In the genomic region with DNA sequence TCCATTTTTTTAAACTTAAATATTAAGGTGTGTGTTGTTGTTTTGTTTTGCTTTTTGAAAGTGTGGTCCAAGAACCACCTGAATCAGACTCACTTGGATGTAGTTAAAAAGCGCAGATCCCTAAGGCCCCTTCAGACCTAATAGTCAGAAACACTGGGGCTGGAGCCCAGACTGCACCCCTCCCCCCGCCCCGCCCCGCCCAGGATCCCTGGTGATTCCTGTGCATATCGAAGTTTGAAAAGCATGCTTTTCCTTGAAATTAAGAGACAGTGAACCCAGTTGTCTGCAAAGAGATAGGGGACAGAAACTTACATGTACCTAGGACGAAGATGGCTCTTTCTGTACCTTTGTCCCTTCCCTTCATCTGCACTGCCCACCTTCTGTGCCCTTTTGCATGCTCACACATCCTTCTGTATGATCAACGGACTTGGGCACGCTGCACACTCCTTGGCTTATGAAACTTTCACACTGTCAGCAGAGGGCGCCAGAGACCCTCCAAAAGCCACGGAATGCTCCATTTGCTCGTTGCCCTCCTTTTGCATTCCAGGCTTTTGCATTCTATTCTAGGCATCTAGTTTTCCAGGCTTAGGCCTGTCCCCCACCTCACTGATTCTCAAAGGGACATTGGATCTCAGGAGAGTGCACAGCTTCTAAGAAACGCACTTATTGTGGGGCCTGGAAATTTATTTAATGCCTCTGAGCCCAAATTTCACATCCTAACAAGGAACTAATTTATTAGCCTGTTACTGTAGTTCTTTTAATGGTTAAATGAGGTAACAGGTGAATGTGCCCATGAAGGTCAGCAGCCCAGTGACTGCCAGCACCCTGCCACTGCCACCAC, we compare ENCODE assay signal across 8 cellular contexts. TPM values are rescaled to one million over a fixed set of nuclear protein-coding genes. Genes with fewer than 3 reads are reported as not detected.
DNase-seq lines count a peak whose midpoint lies in the region; ATAC-seq, FAIRE-seq and TF ChIP-seq lines count a peak whose summit lies in the region.

No MANE protein-coding gene starts in this region.

- H3K4me1 ChIP-seq in thoracic aorta (ENCODE audit: control insufficient read depth in 1 of 2, low read depth in 2 of 2), result no peaks in the 10 kb centered on the region

- intact Hi-C loops in activated T-helper 2 cell treated with anti-CD3 and anti-CD28 coated beads, Interferon-gamma antibody, Interleukin-2, Interleukin-4, amounts not matched to agents 10 μg/mL and 5 μg/mL and 100 μg/mL, durations not matched to agents 14 hours and 24 hours and 36 hours (cut with micrococcal nuclease), result loop anchor here (1.0 kb wide), 2 partner anchors 189 to 219 kb away; no protein-coding TSS in a partner anchor

- DNase-seq in DMS 273 treated with DMSO at 0.1 percent for 48 hours (lab: John Stamatoyannopoulos, UW) (peak; percentile 53), RPMI7951 (ENCODE audit: low read depth) (peak; percentile 75), frontal cortex (ENCODE audit: low spot score in 2 of 2) (peak; percentile 12 to 71), nucleus accumbens (lab: John Stamatoyannopoulos, UW) (peak in 50 of 56 donors; percentile 4 to 91 (median 53)), thoracic aorta (ENCODE audit: low spot score) (peak; percentile 34)
- DNase-seq in activated T-helper 2 cell treated with anti-CD3 and anti-CD28 coated beads, Interferon-gamma antibody, Interleukin-2, Interleukin-4, amounts not matched to agents 10 μg/mL and 5 μg/mL and 100 μg/mL, durations not matched to agents 14 hours and 24 hours and 36 hours (ENCODE audit: low spot score), result peak; percentile 60

- H3K27me3 Mint-ChIP-seq in activated T-helper 2 cell treated with anti-CD3 and anti-CD28 coated beads, Interferon-gamma antibody, Interleukin-2, Interleukin-4, amounts not matched to agents 10 μg/mL and 5 μg/mL and 100 μg/mL, durations not matched to agents 14 hours and 24 hours and 36 hours (ENCODE audit: low read depth), result peaks cover 25% of the 10 kb centered on the region

- H3K27ac ChIP-seq in KOPT-K1 (ENCODE audit: low read depth, low read length, poor library complexity, severe bottlenecking) (peak overlapping the region; percentile 18), thoracic aorta (no peak overlapping the region)

- H3K9me3 ChIP-seq in KOPT-K1 (ENCODE audit: insufficient read depth, low read length, poor library complexity, severe bottlenecking) (peaks cover 27% of the 10 kb centered on the region), thoracic aorta (no peaks in the 10 kb centered on the region)

- H3K27me3 ChIP-seq in thoracic aorta (replicated peaks; ENCODE audit: insufficient read depth), result no peaks in the 10 kb centered on the region

- TF ChIP-seq CTCF in thoracic aorta (IDR thresholded peaks at IDR 0.05), result peak; percentile 79

- no peak overlapping the region for H3K4me3 Mint-ChIP-seq in activated T-helper 2 cell treated with anti-CD3 and anti-CD28 coated beads, Interferon-gamma antibody, Interleukin-2, Interleukin-4, amounts not matched to agents 10 μg/mL and 5 μg/mL and 100 μg/mL, durations not matched to agents 14 hours and 24 hours and 36 hours (ENCODE audit: low read depth)

- peaks cover 25% of the 10 kb centered on the region for H3K9me3 Mint-ChIP-seq in activated T-helper 2 cell treated with anti-CD3 and anti-CD28 coated beads, Interferon-gamma antibody, Interleukin-2, Interleukin-4, amounts not matched to agents 10 μg/mL and 5 μg/mL and 100 μg/mL, durations not matched to agents 14 hours and 24 hours and 36 hours

- ATAC-seq in thoracic aorta (ENCODE audit: insufficient number of reproducible peaks, low FRiP score, low read depth), result peak; percentile 95
- ATAC-seq in HG02678 (IDR thresholded peaks at IDR 0.05; ENCODE audit: unreplicated experiment), result no peak

- no peak for FAIRE-seq in frontal cortex (lab: Jason Lieb, UNC)

- peaks cover 13% of the 10 kb centered on the region for H3K36me3 Mint-ChIP-seq in activated T-helper 2 cell treated with anti-CD3 and anti-CD28 coated beads, Interferon-gamma antibody, Interleukin-2, Interleukin-4, amounts not matched to agents 10 μg/mL and 5 μg/mL and 100 μg/mL, durations not matched to agents 14 hours and 24 hours and 36 hours (ENCODE audit: low read depth)

- no peak overlapping the region for H3K4me3 ChIP-seq in thoracic aorta

- peaks cover 38% of the 10 kb centered on the region for H3K4me1 Mint-ChIP-seq in activated T-helper 2 cell treated with anti-CD3 and anti-CD28 coated beads, Interferon-gamma antibody, Interleukin-2, Interleukin-4, amounts not matched to agents 10 μg/mL and 5 μg/mL and 100 μg/mL, durations not matched to agents 14 hours and 24 hours and 36 hours (ENCODE audit: low read depth)

- H3K36me3 ChIP-seq in KOPT-K1 (ENCODE audit: insufficient read depth, low read length) (no peaks in the 10 kb centered on the region), thoracic aorta (no peaks in the 10 kb centered on the region)

- no peak overlapping the region for H3K27ac Mint-ChIP-seq in activated T-helper 2 cell treated with anti-CD3 and anti-CD28 coated beads, Interferon-gamma antibody, Interleukin-2, Interleukin-4, amounts not matched to agents 10 μg/mL and 5 μg/mL and 100 μg/mL, durations not matched to agents 14 hours and 24 hours and 36 hours

RNA-seq across cellular contexts. Expression of a gene that starts 32.8 kb away (rescaled TPM):
- total RNA-seq in RPMI7951 (2014; rRNA removed; shearing (Covaris generic)), result 28.6 and 43.4 TPM in 2 replicates
- 5.6 and 6.0 TPM in 2 replicates for total RNA-seq in activated T-helper 2 cell treated with anti-CD3 and anti-CD28 coated beads, Interferon-gamma antibody, Interleukin-2, Interleukin-4, amounts not matched to agents 10 μg/mL and 5 μg/mL and 100 μg/mL, durations not matched to agents 14 hours and 24 hours and 36 hours
- 3.7 TPM for total RNA-seq in frontal cortex
- total RNA-seq in thoracic aorta, result 10 to 100 TPM; 76.3 to 86.2 TPM
